ENCODE assay signal across 1 cellular context in the genomic region with DNA sequence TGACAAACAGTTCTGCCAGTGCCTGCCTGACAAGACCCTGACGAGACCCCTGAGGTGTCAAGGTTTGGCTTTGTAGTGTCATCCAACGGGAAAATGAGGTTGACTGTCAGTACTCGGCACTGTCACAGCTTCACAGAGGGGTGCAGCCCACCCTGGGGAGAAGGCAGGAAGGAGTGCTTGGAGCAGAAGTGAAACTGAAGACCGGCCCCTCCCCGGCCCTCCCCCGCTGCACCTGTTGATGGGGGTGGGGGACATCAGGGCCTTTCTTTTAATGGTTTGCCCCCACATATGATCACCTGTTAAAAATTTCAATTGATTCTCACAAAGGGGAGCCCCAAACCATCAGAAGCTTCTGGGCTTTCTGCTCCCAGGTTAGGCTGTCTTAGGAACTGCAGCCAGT.
TF ChIP-seq lines count a peak whose summit lies in the region.

No MANE protein-coding gene starts in this region.

TF ChIP-seq in WTC11, 78 proteins besides CTCF, POLR2A, EP300 and RAD21 (continued from another document):
- TF ChIP-seq, protein P1, sequence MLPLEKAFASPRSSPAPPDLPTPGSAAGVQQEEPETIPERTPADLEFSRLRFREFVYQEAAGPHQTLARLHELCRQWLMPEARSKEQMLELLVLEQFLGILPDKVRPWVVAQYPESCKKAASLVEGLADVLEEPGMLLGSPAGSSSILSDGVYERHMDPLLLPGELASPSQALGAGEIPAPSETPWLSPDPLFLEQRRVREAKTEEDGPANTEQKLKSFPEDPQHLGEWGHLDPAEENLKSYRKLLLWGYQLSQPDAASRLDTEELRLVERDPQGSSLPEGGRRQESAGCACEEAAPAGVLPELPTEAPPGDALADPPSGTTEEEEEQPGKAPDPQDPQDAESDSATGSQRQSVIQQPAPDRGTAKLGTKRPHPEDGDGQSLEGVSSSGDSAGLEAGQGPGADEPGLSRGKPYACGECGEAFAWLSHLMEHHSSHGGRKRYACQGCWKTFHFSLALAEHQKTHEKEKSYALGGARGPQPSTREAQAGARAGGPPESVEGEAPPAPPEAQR (CRISPR knock-in tag; IDR thresholded peaks at IDR 0.05): no peak
- TF ChIP-seq ETV6 (CRISPR knock-in tag; IDR thresholded peaks at IDR 0.05) (no peak), SMAD4 (CRISPR knock-in tag; IDR thresholded peaks at IDR 0.05) (no peak), NR3C1 (CRISPR knock-in tag; conservative IDR thresholded peaks at IDR 0.05; ENCODE audit: low read depth) (no peak), ZNF423 (CRISPR knock-in tag; IDR thresholded peaks at IDR 0.05) (no peak), ZNF317 (CRISPR knock-in tag; IDR thresholded peaks at IDR 0.05; ENCODE audit: borderline replicate concordance, low read depth) (no peak)
- TF ChIP-seq, protein P2, sequence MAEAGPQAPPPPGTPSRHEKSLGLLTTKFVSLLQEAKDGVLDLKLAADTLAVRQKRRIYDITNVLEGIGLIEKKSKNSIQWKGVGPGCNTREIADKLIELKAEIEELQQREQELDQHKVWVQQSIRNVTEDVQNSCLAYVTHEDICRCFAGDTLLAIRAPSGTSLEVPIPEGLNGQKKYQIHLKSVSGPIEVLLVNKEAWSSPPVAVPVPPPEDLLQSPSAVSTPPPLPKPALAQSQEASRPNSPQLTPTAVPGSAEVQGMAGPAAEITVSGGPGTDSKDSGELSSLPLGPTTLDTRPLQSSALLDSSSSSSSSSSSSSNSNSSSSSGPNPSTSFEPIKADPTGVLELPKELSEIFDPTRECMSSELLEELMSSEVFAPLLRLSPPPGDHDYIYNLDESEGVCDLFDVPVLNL (CRISPR knock-in tag; IDR thresholded peaks at IDR 0.05; ENCODE audit: borderline replicate concordance, low read depth): no peak
- TF ChIP-seq, protein P3, sequence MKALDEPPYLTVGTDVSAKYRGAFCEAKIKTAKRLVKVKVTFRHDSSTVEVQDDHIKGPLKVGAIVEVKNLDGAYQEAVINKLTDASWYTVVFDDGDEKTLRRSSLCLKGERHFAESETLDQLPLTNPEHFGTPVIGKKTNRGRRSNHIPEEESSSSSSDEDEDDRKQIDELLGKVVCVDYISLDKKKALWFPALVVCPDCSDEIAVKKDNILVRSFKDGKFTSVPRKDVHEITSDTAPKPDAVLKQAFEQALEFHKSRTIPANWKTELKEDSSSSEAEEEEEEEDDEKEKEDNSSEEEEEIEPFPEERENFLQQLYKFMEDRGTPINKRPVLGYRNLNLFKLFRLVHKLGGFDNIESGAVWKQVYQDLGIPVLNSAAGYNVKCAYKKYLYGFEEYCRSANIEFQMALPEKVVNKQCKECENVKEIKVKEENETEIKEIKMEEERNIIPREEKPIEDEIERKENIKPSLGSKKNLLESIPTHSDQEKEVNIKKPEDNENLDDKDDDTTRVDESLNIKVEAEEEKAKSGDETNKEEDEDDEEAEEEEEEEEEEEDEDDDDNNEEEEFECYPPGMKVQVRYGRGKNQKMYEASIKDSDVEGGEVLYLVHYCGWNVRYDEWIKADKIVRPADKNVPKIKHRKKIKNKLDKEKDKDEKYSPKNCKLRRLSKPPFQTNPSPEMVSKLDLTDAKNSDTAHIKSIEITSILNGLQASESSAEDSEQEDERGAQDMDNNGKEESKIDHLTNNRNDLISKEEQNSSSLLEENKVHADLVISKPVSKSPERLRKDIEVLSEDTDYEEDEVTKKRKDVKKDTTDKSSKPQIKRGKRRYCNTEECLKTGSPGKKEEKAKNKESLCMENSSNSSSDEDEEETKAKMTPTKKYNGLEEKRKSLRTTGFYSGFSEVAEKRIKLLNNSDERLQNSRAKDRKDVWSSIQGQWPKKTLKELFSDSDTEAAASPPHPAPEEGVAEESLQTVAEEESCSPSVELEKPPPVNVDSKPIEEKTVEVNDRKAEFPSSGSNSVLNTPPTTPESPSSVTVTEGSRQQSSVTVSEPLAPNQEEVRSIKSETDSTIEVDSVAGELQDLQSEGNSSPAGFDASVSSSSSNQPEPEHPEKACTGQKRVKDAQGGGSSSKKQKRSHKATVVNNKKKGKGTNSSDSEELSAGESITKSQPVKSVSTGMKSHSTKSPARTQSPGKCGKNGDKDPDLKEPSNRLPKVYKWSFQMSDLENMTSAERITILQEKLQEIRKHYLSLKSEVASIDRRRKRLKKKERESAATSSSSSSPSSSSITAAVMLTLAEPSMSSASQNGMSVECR (CRISPR knock-in tag; IDR thresholded peaks at IDR 0.05; ENCODE audit: borderline replicate concordance): no peak
- TF ChIP-seq, protein P4, sequence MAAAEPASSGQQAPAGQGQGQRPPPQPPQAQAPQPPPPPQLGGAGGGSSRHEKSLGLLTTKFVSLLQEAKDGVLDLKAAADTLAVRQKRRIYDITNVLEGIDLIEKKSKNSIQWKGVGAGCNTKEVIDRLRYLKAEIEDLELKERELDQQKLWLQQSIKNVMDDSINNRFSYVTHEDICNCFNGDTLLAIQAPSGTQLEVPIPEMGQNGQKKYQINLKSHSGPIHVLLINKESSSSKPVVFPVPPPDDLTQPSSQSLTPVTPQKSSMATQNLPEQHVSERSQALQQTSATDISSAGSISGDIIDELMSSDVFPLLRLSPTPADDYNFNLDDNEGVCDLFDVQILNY (CRISPR knock-in tag; IDR thresholded peaks at IDR 0.05): no peak
